In genomic region chr4:77681792-77682191, GRCh38 we compare ENCODE assay signal across 7 cellular contexts.
"Had no signal": no experiment of that assay in that cellular context is flagged by ENCODE, and none has a peak within 500 bp of the region (broad histone marks: within the 10 kb centered on the region; RNA-seq: fewer than 3 reads in every experiment).

No MANE protein-coding gene starts in this region.

- H3K4me3 ChIP-seq: HAP-1 had no signal

- H3K36me3 ChIP-seq: HAP-1 had no signal

- H3K27ac ChIP-seq: HL-60 had no signal

- FAIRE-seq: HepG2 had no signal

- H3K4me1 ChIP-seq: HAP-1 had no signal

- ATAC-seq: HCT116, HepG2 had no signal

- H3K9me3 ChIP-seq: HAP-1 had no signal

- DNase-seq: H7, HFFc6, KG1 had no signal
